ENCODE assay signal across 8 cellular contexts in genomic region chr2:197813093-197813787, GRCh38. TPM values are rescaled to one million over a fixed set of nuclear protein-coding genes. Genes with fewer than 3 reads are reported as not detected.
DNase-seq lines count a peak whose midpoint lies in the region; ATAC-seq, FAIRE-seq and TF ChIP-seq lines count a peak whose summit lies in the region.

No MANE protein-coding gene starts in this region.

- no peaks in the 10 kb centered on the region for H3K4me1 Mint-ChIP-seq in astrocyte (ENCODE audit: low read depth, unreplicated experiment)

- no peak overlapping the region for H3K4me3 Mint-ChIP-seq in astrocyte (ENCODE audit: unreplicated experiment)

- peaks cover 3% of the 10 kb centered on the region for H3K27me3 Mint-ChIP-seq in astrocyte (ENCODE audit: low read depth, unreplicated experiment)

- H3K4me2 ChIP-seq in Karpas-422 (ENCODE audit: low read depth, low read length, poor library complexity, severe bottlenecking) (no peak overlapping the region), astrocyte (ENCODE audit: low read length) (no peak overlapping the region)

- H3K36me3 ChIP-seq in left ventricle myocardium inferior (no peaks in the 10 kb centered on the region), Karpas-422 (ENCODE audit: insufficient read depth, low read length) (no peaks in the 10 kb centered on the region), astrocyte (ENCODE audit: insufficient read depth, low read length) (no peaks in the 10 kb centered on the region), lower lobe of right lung (no peaks in the 10 kb centered on the region)

- no peak overlapping the region for H3K27ac ChIP-seq in left ventricle myocardium inferior (replicated peaks)
- H3K27ac ChIP-seq in Karpas-422 (ENCODE audit: low read length) = no peak overlapping the region
- no peak overlapping the region for H3K27ac ChIP-seq in astrocyte (ENCODE audit: low read depth, low read length)
- H3K27ac ChIP-seq in lower lobe of right lung = no peak overlapping the region

- TF ChIP-seq CTCF in left ventricle myocardium inferior (IDR thresholded peaks at IDR 0.05; ENCODE audit: borderline replicate concordance) (peak; percentile 62), astrocyte (IDR thresholded peaks at IDR 0.05; ENCODE audit: insufficient read depth, low read depth, low read length) (peak; percentile 59), lower lobe of right lung (IDR thresholded peaks at IDR 0.05) (peak; percentile 56)

- intact Hi-C loops in left ventricle myocardium inferior (cut with micrococcal nuclease) (no loop called here), Right ventricle myocardium superior (cut with DNase I) (no loop called here), lower lobe of right lung (cut with DNase I) (loop anchor here (10.0 kb wide), 1 partner anchor 312 kb away; no protein-coding TSS in a partner anchor)

- H3K27me3 ChIP-seq in left ventricle myocardium inferior (ENCODE audit: low read depth) = no peaks in the 10 kb centered on the region
- no peaks in the 10 kb centered on the region for H3K27me3 ChIP-seq in Karpas-422 (ENCODE audit: low read length)
- peaks cover 4% of the 10 kb centered on the region for H3K27me3 ChIP-seq in astrocyte (ENCODE audit: insufficient read depth, low read length)
- no peaks in the 10 kb centered on the region for H3K27me3 ChIP-seq in lower lobe of right lung (ENCODE audit: low read depth)

- H4K20me1 ChIP-seq in Karpas-422 (ENCODE audit: insufficient read depth, low read depth, low read length) (no peaks in the 10 kb centered on the region), astrocyte (ENCODE audit: insufficient read depth, low read length) (no peaks in the 10 kb centered on the region)

- no peak overlapping the region for H2AFZ ChIP-seq in Karpas-422 (ENCODE audit: low read length)
- H2AFZ ChIP-seq in astrocyte (ENCODE audit: low read depth, low read length) = no peak overlapping the region

- H3K9me3 ChIP-seq in left ventricle myocardium inferior (replicated peaks) (no peaks in the 10 kb centered on the region), Karpas-422 (ENCODE audit: low read length) (no peaks in the 10 kb centered on the region), astrocyte (ENCODE audit: insufficient read depth, low read depth, low read length) (no peaks in the 10 kb centered on the region), lower lobe of right lung (no peaks in the 10 kb centered on the region)

- no peaks in the 10 kb centered on the region for H3K9me3 Mint-ChIP-seq in astrocyte (ENCODE audit: unreplicated experiment)

- H3K9me2 ChIP-seq in Karpas-422 (replicated peaks; ENCODE audit: insufficient read depth, low read length) = no peaks in the 10 kb centered on the region

- peaks cover 57% of the 10 kb centered on the region for H3K4me1 ChIP-seq in left ventricle myocardium inferior
- no peaks in the 10 kb centered on the region for H3K4me1 ChIP-seq in Karpas-422 (ENCODE audit: low read length)
- H3K4me1 ChIP-seq in astrocyte (ENCODE audit: insufficient read depth, low read length) = no peaks in the 10 kb centered on the region
- no peaks in the 10 kb centered on the region for H3K4me1 ChIP-seq in lower lobe of right lung

- H3K36me3 Mint-ChIP-seq in astrocyte (ENCODE audit: low read depth, unreplicated experiment) = peaks cover 2% of the 10 kb centered on the region

- ATAC-seq in Right ventricle myocardium superior (ENCODE audit: poor library complexity) (no peak), lower lobe of right lung (peak; percentile 51 to 77), HG03571 (IDR thresholded peaks at IDR 0.05; ENCODE audit: unreplicated experiment) (no peak), GM19455 (IDR thresholded peaks at IDR 0.05; ENCODE audit: unreplicated experiment) (no peak), GM21576 (IDR thresholded peaks at IDR 0.05; ENCODE audit: unreplicated experiment) (no peak)

- H3K4me3 ChIP-seq in left ventricle myocardium inferior = no peak overlapping the region
- H3K4me3 ChIP-seq in Karpas-422 (ENCODE audit: low read length) = no peak overlapping the region
- H3K4me3 ChIP-seq in astrocyte (ENCODE audit: insufficient read depth, low read depth, low read length) = no peak overlapping the region
- H3K4me3 ChIP-seq in lower lobe of right lung = no peak overlapping the region

- H3K9ac ChIP-seq in Karpas-422 (ENCODE audit: low read length) (no peak overlapping the region), astrocyte (ENCODE audit: low read length) (no peak overlapping the region)

- no peak for DNase-seq in left ventricle myocardium inferior
- no peak for DNase-seq in Right ventricle myocardium superior
- DNase-seq in Karpas-422 = peak; percentile 63
- DNase-seq in astrocyte (ENCODE audit: low read depth) = peak; percentile 20
- DNase-seq in lower lobe of right lung = no peak

- no peak overlapping the region for H3K27ac Mint-ChIP-seq in astrocyte (ENCODE audit: unreplicated experiment)

- H3K79me2 ChIP-seq in Karpas-422 (ENCODE audit: low read length) (no peaks in the 10 kb centered on the region), astrocyte (ENCODE audit: insufficient read depth, low read length) (no peaks in the 10 kb centered on the region)

- peak; percentile 37 for FAIRE-seq in astrocyte (lab: Jason Lieb, UNC)

RNA-seq across cellular contexts. Expression of gene PLCL1, which starts 8.8 kb away (rescaled TPM):
- total RNA-seq in left ventricle myocardium inferior (78.6 TPM), Right ventricle myocardium superior (93.3 TPM), astrocyte (0.84 and 1.6 TPM in 2 replicates), lower lobe of right lung (6.3 TPM)
- not detected in 2 replicates for total RNA-seq in Karpas-422 (2014; rRNA removed; shearing (Covaris generic); ENCODE audit: low replicate concordance)

RNA-seq across cellular contexts. Expression of gene BOLL, which starts 28.1 kb away (rescaled TPM):
- total RNA-seq in left ventricle myocardium inferior (not detected), Right ventricle myocardium superior (not detected), astrocyte (not detected in 2 replicates), lower lobe of right lung (not detected)
- total RNA-seq in Karpas-422 (2014; rRNA removed; shearing (Covaris generic); ENCODE audit: low replicate concordance) = not detected in 2 replicates

Comparison
In these comparisons a context has a peak if more than half of its experiments do, and no peak if none do; other contexts are left out.
1. DNase-seq: peak in Karpas-422 (single experiment) and astrocyte (single experiment); none in left ventricle myocardium inferior (single experiment), Right ventricle myocardium superior (single experiment) and lower lobe of right lung (single experiment).
2. ATAC-seq: peak in lower lobe of right lung (2 of 2); none in Right ventricle myocardium superior (single experiment), HG03571 (single experiment), GM19455 (single experiment) and GM21576 (single experiment).
3. RNA of gene PLCL1, which starts 8.8 kb away (total RNA-seq): 93.3 TPM in Right ventricle myocardium superior (single experiment) and 78.6 TPM in left ventricle myocardium inferior (single experiment); 6.3 TPM in lower lobe of right lung (single experiment), 0.84 to 1.6 TPM in astrocyte and not detected in Karpas-422; every median in the first group is over 10 times any median in the second.
4. Peak in every context shown above with its lines, with median percentiles within 50 percentile points of each other: CTCF ChIP-seq.